Comparison of ENCODE assay signal across 8 cellular contexts in genomic region chr17:7263071-7263800, GRCh38. TPM values are rescaled to one million over a fixed set of nuclear protein-coding genes. Genes with fewer than 3 reads are reported as not detected.
DNase-seq lines count a peak whose midpoint lies in the region; ATAC-seq lines count a peak whose summit lies in the region.

No MANE protein-coding gene starts in this region.

- ATAC-seq in stimulated activated naive B cell treated with anti-CD40 and anti-IgM and Interleukin-4, amounts not matched to agents 10 μg/mL and 1 μg/mL and 100 μg/mL, for 72 hours (replicated peaks), result peak in 1 of 2 donors; percentile 19
- ATAC-seq in HG03095 (IDR thresholded peaks at IDR 0.05; ENCODE audit: unreplicated experiment), result no peak
- ATAC-seq in GM18861 (IDR thresholded peaks at IDR 0.05; ENCODE audit: unreplicated experiment), result no peak

- peak overlapping the region; percentile 98 for H3K4me3 ChIP-seq in iPS-15b (ENCODE audit: low read depth, low read length)

- in situ Hi-C loops in G401 (cut with HindIII; ENCODE audit: low sequenced_read_pairs), result no loop called here

- peaks cover 12% of the 10 kb centered on the region for H3K4me1 ChIP-seq in iPS-15b (ENCODE audit: control insufficient read depth, insufficient read depth, low read length)

- POLR2A ChIA-PET in activated CD4-positive, alpha-beta memory T cell treated with anti-CD3 and anti-CD28 coated beads, Interleukin-2, amount 10 ng/mL, durations not matched to agents 7 days and 5 days (lab: Charles Lee), result no interaction called here

- CTCF ChIA-PET in activated CD4-positive, alpha-beta memory T cell treated with anti-CD3 and anti-CD28 coated beads, Interleukin-2, amount 10 ng/mL, durations not matched to agents 7 days and 5 days (lab: Charles Lee), result interaction anchor here (1.3 kb wide), 1 partner anchor 33 kb away, joined by 5 read pairs; no protein-coding TSS in a partner anchor

- H3K27ac Mint-ChIP-seq in activated CD4-positive, alpha-beta memory T cell treated with anti-CD3 and anti-CD28 coated beads, Interleukin-2, amount 10 ng/mL, durations not matched to agents 7 days and 5 days, result peak overlapping the region; percentile 16
- H3K27ac Mint-ChIP-seq in stimulated activated naive B cell treated with anti-CD40 and anti-IgM and Interleukin-4, amounts not matched to agents 10 μg/mL and 1 μg/mL and 100 μg/mL, for 72 hours, result peak overlapping the region; percentile 76

- H3K4me3 Mint-ChIP-seq in activated CD4-positive, alpha-beta memory T cell treated with anti-CD3 and anti-CD28 coated beads, Interleukin-2, amount 10 ng/mL, durations not matched to agents 7 days and 5 days, result peak overlapping the region; percentile 62
- H3K4me3 Mint-ChIP-seq in stimulated activated naive B cell treated with anti-CD40 and anti-IgM and Interleukin-4, amounts not matched to agents 10 μg/mL and 1 μg/mL and 100 μg/mL, for 72 hours, result peak overlapping the region; percentile 69 to 73

- H3K4me1 Mint-ChIP-seq in activated CD4-positive, alpha-beta memory T cell treated with anti-CD3 and anti-CD28 coated beads, Interleukin-2, amount 10 ng/mL, durations not matched to agents 7 days and 5 days, result peaks cover 28% of the 10 kb centered on the region
- H3K4me1 Mint-ChIP-seq in stimulated activated naive B cell treated with anti-CD40 and anti-IgM and Interleukin-4, amounts not matched to agents 10 μg/mL and 1 μg/mL and 100 μg/mL, for 72 hours, result peaks cover 15 to 40% of the 10 kb centered on the region in 2 donors

- peaks cover 16% of the 10 kb centered on the region for H3K36me3 ChIP-seq in iPS-15b (ENCODE audit: control insufficient read depth, insufficient read depth, low read length)

- peak overlapping the region; percentile 85 for H3K9ac ChIP-seq in iPS-15b (ENCODE audit: low read depth, low read length)

- peak; percentile 69 for DNase-seq in activated effector memory CD4-positive, alpha-beta T cell treated with anti-CD3 and anti-CD28 coated beads, Interleukin-2, amount 50 U/mL, for 16 hours
- no peak for DNase-seq in activated effector memory CD4-positive, alpha-beta T cell treated with Interleukin-2 at 50 U/mL for 16 hours
- DNase-seq in activated CD4-positive, alpha-beta memory T cell treated with anti-CD3 and anti-CD28 coated beads, Interleukin-2, amount 10 ng/mL, durations not matched to agents 7 days and 5 days, result no peak
- DNase-seq in stimulated activated naive B cell treated with anti-CD40 and anti-IgM and Interleukin-4, amounts not matched to agents 10 μg/mL and 1 μg/mL and 100 μg/mL, for 72 hours, result no peak
- no peak for DNase-seq in G401 (ENCODE audit: low spot score)

- no peaks in the 10 kb centered on the region for H3K27me3 ChIP-seq in iPS-15b (ENCODE audit: control insufficient read depth, insufficient read depth, low read length)

- H3K9me3 Mint-ChIP-seq in activated CD4-positive, alpha-beta memory T cell treated with anti-CD3 and anti-CD28 coated beads, Interleukin-2, amount 10 ng/mL, durations not matched to agents 7 days and 5 days, result no peaks in the 10 kb centered on the region
- no peaks in the 10 kb centered on the region for H3K9me3 Mint-ChIP-seq in stimulated activated naive B cell treated with anti-CD40 and anti-IgM and Interleukin-4, amounts not matched to agents 10 μg/mL and 1 μg/mL and 100 μg/mL, for 72 hours

- no peaks in the 10 kb centered on the region for H3K9me3 ChIP-seq in iPS-15b (ENCODE audit: control insufficient read depth, insufficient read depth, low read length)

- peaks cover 35% of the 10 kb centered on the region for H3K27me3 Mint-ChIP-seq in activated CD4-positive, alpha-beta memory T cell treated with anti-CD3 and anti-CD28 coated beads, Interleukin-2, amount 10 ng/mL, durations not matched to agents 7 days and 5 days
- H3K27me3 Mint-ChIP-seq in stimulated activated naive B cell treated with anti-CD40 and anti-IgM and Interleukin-4, amounts not matched to agents 10 μg/mL and 1 μg/mL and 100 μg/mL, for 72 hours, result peaks cover 19 to 37% of the 10 kb centered on the region in 2 donors

- H3K36me3 Mint-ChIP-seq in activated CD4-positive, alpha-beta memory T cell treated with anti-CD3 and anti-CD28 coated beads, Interleukin-2, amount 10 ng/mL, durations not matched to agents 7 days and 5 days (ENCODE audit: low read depth), result peaks cover 7% of the 10 kb centered on the region
- peaks cover 8 to 9% of the 10 kb centered on the region in 2 donors for H3K36me3 Mint-ChIP-seq in stimulated activated naive B cell treated with anti-CD40 and anti-IgM and Interleukin-4, amounts not matched to agents 10 μg/mL and 1 μg/mL and 100 μg/mL, for 72 hours

RNA-seq across cellular contexts. Expression of gene CLDN7, which starts 1.0 kb away (rescaled TPM):
- under 1 TPM; 0.15 to 0.80 TPM for total RNA-seq in activated CD4-positive, alpha-beta memory T cell treated with anti-CD3 and anti-CD28 coated beads, Interleukin-2, amount 10 ng/mL, durations not matched to agents 7 days and 5 days
- total RNA-seq in G401 (2014; rRNA removed; shearing (Covaris generic)), result 0.17 and 3.5 TPM in 2 replicates

RNA-seq across cellular contexts. Expression of gene ELP5, which starts 11.2 kb away (rescaled TPM):
- 10 to 100 TPM; 40.4 to 42.1 TPM for total RNA-seq in activated CD4-positive, alpha-beta memory T cell treated with anti-CD3 and anti-CD28 coated beads, Interleukin-2, amount 10 ng/mL, durations not matched to agents 7 days and 5 days
- total RNA-seq in G401 (2014; rRNA removed; shearing (Covaris generic)), result 74.1 and 95.6 TPM in 2 replicates

RNA-seq across cellular contexts. Expression of gene CTDNEP1, which starts 11.7 kb away (rescaled TPM):
- total RNA-seq in activated CD4-positive, alpha-beta memory T cell treated with anti-CD3 and anti-CD28 coated beads, Interleukin-2, amount 10 ng/mL, durations not matched to agents 7 days and 5 days, result 100 to 1,000 TPM; 170 to 175 TPM
- 18.3 and 26.8 TPM in 2 replicates for total RNA-seq in G401 (2014; rRNA removed; shearing (Covaris generic))

RNA-seq across cellular contexts. Expression of gene SLC2A4, which starts 18.3 kb away (rescaled TPM):
- not detected for total RNA-seq in activated CD4-positive, alpha-beta memory T cell treated with anti-CD3 and anti-CD28 coated beads, Interleukin-2, amount 10 ng/mL, durations not matched to agents 7 days and 5 days
- total RNA-seq in G401 (2014; rRNA removed; shearing (Covaris generic)), result 2.3 and 2.7 TPM in 2 replicates

RNA-seq across cellular contexts. Expression of gene GABARAP, which starts 21.0 kb away (rescaled TPM):
- 100 to 1,000 TPM; 303 to 313 TPM for total RNA-seq in activated CD4-positive, alpha-beta memory T cell treated with anti-CD3 and anti-CD28 coated beads, Interleukin-2, amount 10 ng/mL, durations not matched to agents 7 days and 5 days
- 227 and 249 TPM in 2 replicates for total RNA-seq in G401 (2014; rRNA removed; shearing (Covaris generic))
